1 cellular context compared by ENCODE assay signal in genomic region chr1:2542262-2542915, GRCh38.
TF ChIP-seq lines count a peak whose summit lies in the region.

No MANE protein-coding gene starts in this region.

TF ChIP-seq in SK-N-SH treated with all-trans-retinoic acid at 6 μM for 48 hours, 23 proteins besides CTCF, POLR2A, EP300 and RAD21 (continued from another document):
- no peak for TF ChIP-seq CREB5 (CRISPR knock-in tag; IDR thresholded peaks at IDR 0.05; ENCODE audit: low read depth)
- TF ChIP-seq, protein P1, sequence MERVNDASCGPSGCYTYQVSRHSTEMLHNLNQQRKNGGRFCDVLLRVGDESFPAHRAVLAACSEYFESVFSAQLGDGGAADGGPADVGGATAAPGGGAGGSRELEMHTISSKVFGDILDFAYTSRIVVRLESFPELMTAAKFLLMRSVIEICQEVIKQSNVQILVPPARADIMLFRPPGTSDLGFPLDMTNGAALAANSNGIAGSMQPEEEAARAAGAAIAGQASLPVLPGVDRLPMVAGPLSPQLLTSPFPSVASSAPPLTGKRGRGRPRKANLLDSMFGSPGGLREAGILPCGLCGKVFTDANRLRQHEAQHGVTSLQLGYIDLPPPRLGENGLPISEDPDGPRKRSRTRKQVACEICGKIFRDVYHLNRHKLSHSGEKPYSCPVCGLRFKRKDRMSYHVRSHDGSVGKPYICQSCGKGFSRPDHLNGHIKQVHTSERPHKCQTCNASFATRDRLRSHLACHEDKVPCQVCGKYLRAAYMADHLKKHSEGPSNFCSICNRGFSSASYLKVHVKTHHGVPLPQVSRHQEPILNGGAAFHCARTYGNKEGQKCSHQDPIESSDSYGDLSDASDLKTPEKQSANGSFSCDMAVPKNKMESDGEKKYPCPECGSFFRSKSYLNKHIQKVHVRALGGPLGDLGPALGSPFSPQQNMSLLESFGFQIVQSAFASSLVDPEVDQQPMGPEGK (CRISPR knock-in tag; IDR thresholded peaks at IDR 0.05; ENCODE audit: borderline replicate concordance): no peak
- no peak for TF ChIP-seq ZNF70 (CRISPR knock-in tag; IDR thresholded peaks at IDR 0.05)
- no peak for TF ChIP-seq ZFP30 (CRISPR knock-in tag; IDR thresholded peaks at IDR 0.05)
- TF ChIP-seq, protein P2, sequence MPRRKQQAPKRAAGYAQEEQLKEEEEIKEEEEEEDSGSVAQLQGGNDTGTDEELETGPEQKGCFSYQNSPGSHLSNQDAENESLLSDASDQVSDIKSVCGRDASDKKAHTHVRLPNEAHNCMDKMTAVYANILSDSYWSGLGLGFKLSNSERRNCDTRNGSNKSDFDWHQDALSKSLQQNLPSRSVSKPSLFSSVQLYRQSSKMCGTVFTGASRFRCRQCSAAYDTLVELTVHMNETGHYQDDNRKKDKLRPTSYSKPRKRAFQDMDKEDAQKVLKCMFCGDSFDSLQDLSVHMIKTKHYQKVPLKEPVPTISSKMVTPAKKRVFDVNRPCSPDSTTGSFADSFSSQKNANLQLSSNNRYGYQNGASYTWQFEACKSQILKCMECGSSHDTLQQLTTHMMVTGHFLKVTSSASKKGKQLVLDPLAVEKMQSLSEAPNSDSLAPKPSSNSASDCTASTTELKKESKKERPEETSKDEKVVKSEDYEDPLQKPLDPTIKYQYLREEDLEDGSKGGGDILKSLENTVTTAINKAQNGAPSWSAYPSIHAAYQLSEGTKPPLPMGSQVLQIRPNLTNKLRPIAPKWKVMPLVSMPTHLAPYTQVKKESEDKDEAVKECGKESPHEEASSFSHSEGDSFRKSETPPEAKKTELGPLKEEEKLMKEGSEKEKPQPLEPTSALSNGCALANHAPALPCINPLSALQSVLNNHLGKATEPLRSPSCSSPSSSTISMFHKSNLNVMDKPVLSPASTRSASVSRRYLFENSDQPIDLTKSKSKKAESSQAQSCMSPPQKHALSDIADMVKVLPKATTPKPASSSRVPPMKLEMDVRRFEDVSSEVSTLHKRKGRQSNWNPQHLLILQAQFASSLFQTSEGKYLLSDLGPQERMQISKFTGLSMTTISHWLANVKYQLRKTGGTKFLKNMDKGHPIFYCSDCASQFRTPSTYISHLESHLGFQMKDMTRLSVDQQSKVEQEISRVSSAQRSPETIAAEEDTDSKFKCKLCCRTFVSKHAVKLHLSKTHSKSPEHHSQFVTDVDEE (CRISPR knock-in tag; IDR thresholded peaks at IDR 0.05): no peak
- no peak for TF ChIP-seq ZFP3 (CRISPR knock-in tag; IDR thresholded peaks at IDR 0.05)
- no peak for TF ChIP-seq ARNTL (CRISPR knock-in tag; IDR thresholded peaks at IDR 0.05; ENCODE audit: borderline replicate concordance, low read depth)
